8 cellular contexts compared by ENCODE assay signal in genomic region chr1:61050541-61051454, GRCh38. TPM values are rescaled to one million over a fixed set of nuclear protein-coding genes. Genes with fewer than 3 reads are reported as not detected.
A peak's percentile ranks its signal among the peaks of the same experiment; 100 is the strongest.
DNase-seq lines count a peak whose midpoint lies in the region; ATAC-seq and TF ChIP-seq lines count a peak whose summit lies in the region.

No MANE protein-coding gene starts in this region.

- no peaks in the 10 kb centered on the region for H3K9me3 ChIP-seq in left ventricle myocardium inferior (replicated peaks)

- H3K27me3 Mint-ChIP-seq in activated naive CD8-positive, alpha-beta T cell treated with anti-CD3 and anti-CD28 coated beads, Interleukin-2, amount 50 U/mL, for 24 hours, result peaks cover 48% of the 10 kb centered on the region

- peak overlapping the region; percentile 100 for H3K27ac ChIP-seq in left ventricle myocardium inferior (replicated peaks)

- DNase-seq in GM12864 (ENCODE audit: low read depth) (no peak), left ventricle myocardium inferior (peak; percentile 78), pons (ENCODE audit: low spot score) (peak; percentile 24), DMS114 treated with DMSO at 0.1 percent for 48 hours (lab: John Stamatoyannopoulos, UW; ENCODE audit: unreplicated experiment) (no peak)
- DNase-seq in activated naive CD8-positive, alpha-beta T cell treated with anti-CD3 and anti-CD28 coated beads, Interleukin-2, amount 50 U/mL, for 24 hours, result peak; percentile 17

- H3K36me3 ChIP-seq in left ventricle myocardium inferior, result no peaks in the 10 kb centered on the region

- intact Hi-C loops in left ventricle myocardium inferior (cut with micrococcal nuclease), result loop anchor here (5.0 to 10.0 kb wide), 2 partner anchors 134 to 402 kb away; no protein-coding TSS in a partner anchor

- H3K27me3 ChIP-seq in left ventricle myocardium inferior (ENCODE audit: low read depth), result no peaks in the 10 kb centered on the region

- TF ChIP-seq POLR2A in GM18505 (IDR thresholded peaks at IDR 0.05; ENCODE audit: borderline replicate concordance, extremely low read depth, insufficient read depth, insufficient read length), result no peak

- TF ChIP-seq CTCF in GM12864 (IDR thresholded peaks at IDR 0.05; ENCODE audit: low read depth, low read length, missing control alignments) (no peak), left ventricle myocardium inferior (IDR thresholded peaks at IDR 0.05; ENCODE audit: borderline replicate concordance) (no peak)

- H3K27ac Mint-ChIP-seq in activated naive CD8-positive, alpha-beta T cell treated with anti-CD3 and anti-CD28 coated beads, Interleukin-2, amount 50 U/mL, for 24 hours, result no peak overlapping the region

- H3K4me3 ChIP-seq in GM12864 (ENCODE audit: low read depth, low read length) (peak overlapping the region; percentile 58), left ventricle myocardium inferior (peak overlapping the region; percentile 90)

- peak overlapping the region; percentile 63 for H3K4me3 Mint-ChIP-seq in activated naive CD8-positive, alpha-beta T cell treated with anti-CD3 and anti-CD28 coated beads, Interleukin-2, amount 50 U/mL, for 24 hours

- no peaks in the 10 kb centered on the region for H3K9me3 Mint-ChIP-seq in activated naive CD8-positive, alpha-beta T cell treated with anti-CD3 and anti-CD28 coated beads, Interleukin-2, amount 50 U/mL, for 24 hours

- peaks cover 65% of the 10 kb centered on the region for H3K4me1 ChIP-seq in left ventricle myocardium inferior

- peaks cover 24% of the 10 kb centered on the region for H3K4me1 Mint-ChIP-seq in activated naive CD8-positive, alpha-beta T cell treated with anti-CD3 and anti-CD28 coated beads, Interleukin-2, amount 50 U/mL, for 24 hours

- no peaks in the 10 kb centered on the region for H3K36me3 Mint-ChIP-seq in activated naive CD8-positive, alpha-beta T cell treated with anti-CD3 and anti-CD28 coated beads, Interleukin-2, amount 50 U/mL, for 24 hours (ENCODE audit: low read depth)

- peak; percentile 17 for ATAC-seq in HG03432 (IDR thresholded peaks at IDR 0.05; ENCODE audit: unreplicated experiment)
- peak; percentile 6 for ATAC-seq in activated naive CD8-positive, alpha-beta T cell treated with anti-CD3 and anti-CD28 coated beads, Interleukin-2, amount 50 U/mL, for 24 hours
- no peak for ATAC-seq in GM18505 (IDR thresholded peaks at IDR 0.05; ENCODE audit: unreplicated experiment)
- no peak for ATAC-seq in GM19397 (IDR thresholded peaks at IDR 0.05; ENCODE audit: unreplicated experiment)

RNA-seq across cellular contexts. Expression of gene NFIA, which starts 31.6 kb away (rescaled TPM):
- 90.2 TPM for total RNA-seq in left ventricle myocardium inferior

Comparison
In these comparisons a context has a peak if more than half of its experiments do, and no peak if none do; other contexts are left out.
1. DNase-seq: peak in activated naive CD8-positive, alpha-beta T cell treated with anti-CD3 and anti-CD28 coated beads, Interleukin-2, amount 50 U/mL, for 24 hours (single experiment), left ventricle myocardium inferior (single experiment) and pons (single experiment); none in GM12864 (single experiment) and DMS114 treated with DMSO at 0.1 percent for 48 hours (single experiment).
2. ATAC-seq: peak in HG03432 (single experiment) and activated naive CD8-positive, alpha-beta T cell treated with anti-CD3 and anti-CD28 coated beads, Interleukin-2, amount 50 U/mL, for 24 hours (single experiment); none in GM18505 (single experiment) and GM19397 (single experiment).